Comparison of ENCODE assay signal across 24 cellular contexts in genomic region chr2:145422576-145422975, GRCh38.
"Had no signal": no experiment of that assay in that cellular context is flagged by ENCODE, and none has a peak within 500 bp of the region (broad histone marks: within the 10 kb centered on the region; RNA-seq: fewer than 3 reads in every experiment).

No MANE protein-coding gene starts in this region.

- DNase-seq: dermis blood vessel endothelial cell; dorsolateral prefrontal cortex; effector CD4-positive, alpha-beta T cell; effector memory CD4-positive, alpha-beta T cell; foreskin keratinocyte; glutamatergic neuron; head of caudate nucleus; heart right ventricle; hippocampal formation; left cardiac atrium; left lung; left ventricle myocardium superior; lower lobe of right lung; mesenchymal stem cell; mucosa of descending colon; naive B cell had no signal

- FAIRE-seq: colon, endothelial cell of umbilical vein, frontal cortex, islet of Langerhans, keratinocyte had no signal

- H3K36me3 ChIP-seq: esophagus muscularis mucosa, gastroesophageal sphincter, heart right ventricle, left lung, lower lobe of right lung had no signal

- H3K9me3 ChIP-seq: lower lobe of right lung had no signal

- H3K4me1 ChIP-seq: esophagus muscularis mucosa, foreskin keratinocyte, gastroesophageal sphincter, heart right ventricle, left lung, lower lobe of right lung had no signal

- H3K27me3 ChIP-seq: dorsolateral prefrontal cortex, esophagus muscularis mucosa, gastroesophageal sphincter, heart right ventricle, left lung had no signal

- H3K4me3 ChIP-seq: coronary artery, dorsolateral prefrontal cortex, esophagus muscularis mucosa, gastroesophageal sphincter, heart right ventricle, left lung, lower lobe of right lung, mucosa of descending colon had no signal

- ATAC-seq: foreskin keratinocyte, gastroesophageal sphincter, heart right ventricle, left cardiac atrium, left lung, left ventricle myocardium superior, lower lobe of right lung, mucosa of descending colon had no signal

- H3K27ac ChIP-seq: coronary artery, dorsolateral prefrontal cortex, esophagus muscularis mucosa, foreskin keratinocyte, gastroesophageal sphincter, heart right ventricle, left lung, lower lobe of right lung had no signal
